8 cellular contexts compared by ENCODE assay signal in the genomic region with DNA sequence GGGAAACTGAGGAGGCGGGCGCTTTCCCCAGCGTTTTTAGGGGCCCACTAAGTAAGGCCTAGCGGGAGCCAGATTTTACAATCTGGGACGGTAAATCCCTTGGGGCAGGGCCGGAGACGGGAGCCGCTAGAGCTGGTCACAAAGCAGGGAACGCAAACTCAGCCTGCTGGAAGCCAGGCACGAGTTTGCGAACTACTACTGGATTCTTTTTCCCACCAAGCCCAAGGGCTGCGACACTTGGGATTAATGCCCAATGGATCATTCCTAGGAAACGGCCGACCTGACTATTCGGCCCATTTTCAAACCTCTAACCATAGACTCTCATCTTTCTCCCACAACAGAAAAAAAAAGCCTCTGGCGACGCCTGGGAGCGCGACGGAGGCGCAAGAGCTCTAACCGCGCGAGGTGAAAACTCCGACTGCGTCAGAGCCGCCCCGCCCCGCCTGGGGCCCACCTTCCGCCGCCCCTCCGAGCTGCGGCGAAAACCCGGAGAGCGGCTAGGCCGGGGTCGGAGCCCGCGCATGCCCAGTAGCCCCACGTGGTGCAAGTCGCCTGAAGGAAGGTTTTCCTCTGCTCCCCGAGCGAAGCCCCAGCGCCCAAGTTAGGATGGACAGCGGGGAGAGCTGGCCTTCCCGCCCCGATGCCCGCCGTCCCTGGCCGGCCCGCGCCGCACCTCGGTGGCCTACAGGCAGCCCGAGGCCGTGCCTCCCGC.
DNase-seq lines count a peak whose midpoint lies in the region; FAIRE-seq and TF ChIP-seq lines count a peak whose summit lies in the region.

No MANE protein-coding gene starts in this region.

- DNase-seq in EL (peak; percentile 95), H54 (ENCODE audit: insufficient read length, low spot score) (peak; percentile 73), LNCaP clone FGC (ENCODE audit: low read depth) (peak; percentile 81), SHP77 treated with DMSO at 0.1 percent for 48 hours (lab: John Stamatoyannopoulos, UW) (peak; percentile 36), activated gamma-delta T cell treated with Interleukin-2 at 50 U/mL for 16 hours (peak; percentile 97), foreskin fibroblast (peak; percentile 95 to 99)

- H3K9me3 ChIP-seq in neuron (ENCODE audit: low read length) (no peaks in the 10 kb centered on the region), stomach smooth muscle (ENCODE audit: control insufficient read depth in 2 of 2, low read length in 2 of 2) (no peaks in the 10 kb centered on the region)

- H3K4me3 ChIP-seq in LNCaP clone FGC (ENCODE audit: low read depth, low read length) (peak overlapping the region; percentile 89), foreskin fibroblast (ENCODE audit: low read depth in 1 of 2, low read length in 2 of 2) (peak overlapping the region; percentile 83 to 93), neuron (ENCODE audit: low read length) (peak overlapping the region; percentile 77), stomach smooth muscle (ENCODE audit: low read length in 2 of 2) (peak overlapping the region; percentile 95 to 97)

- FAIRE-seq in H54 (lab: Jason Lieb, UNC) = no peak

- no peaks in the 10 kb centered on the region for H3K36me3 ChIP-seq in neuron (ENCODE audit: insufficient read depth, low read length)
- peaks cover 0 to 3% of the 10 kb centered on the region in 2 donors for H3K36me3 ChIP-seq in stomach smooth muscle (ENCODE audit: control insufficient read depth in 2 of 2, insufficient read depth in 2 of 2, low read length in 2 of 2)

- H3K9ac ChIP-seq in stomach smooth muscle (ENCODE audit: low read length in 2 of 2) = peak overlapping the region; percentile 100

- H3K27me3 ChIP-seq in neuron (ENCODE audit: insufficient read depth, low read length) (no peaks in the 10 kb centered on the region), stomach smooth muscle (ENCODE audit: control insufficient read depth in 1 of 2, insufficient read depth in 2 of 2, low read length in 2 of 2) (no peaks in the 10 kb centered on the region)

- H2AFZ ChIP-seq in neuron (ENCODE audit: low read depth, low read length) = peak overlapping the region; percentile 95

- H3K27ac ChIP-seq in stomach smooth muscle (ENCODE audit: low read length) = peak overlapping the region; percentile 100

- peaks cover 14% of the 10 kb centered on the region for H3K4me1 ChIP-seq in neuron (ENCODE audit: insufficient read depth, low read length)
- H3K4me1 ChIP-seq in stomach smooth muscle (ENCODE audit: control insufficient read depth, insufficient read depth, low read length) = peaks cover 36% of the 10 kb centered on the region

- no peak for TF ChIP-seq CTCF in LNCaP clone FGC (IDR thresholded peaks at IDR 0.05; ENCODE audit: control insufficient read depth, extremely low read depth, insufficient read depth)
- TF ChIP-seq CTCF in foreskin fibroblast (IDR thresholded peaks at IDR 0.05; ENCODE audit: low read depth, low read length) = no peak

- TF ChIP-seq POLR2A in H54 (IDR thresholded peaks at IDR 0.05; ENCODE audit: low read depth, low read length) = no peak

Comparison
In these comparisons a context has a peak if more than half of its experiments do, and no peak if none do; other contexts are left out.
1. Peak in every context shown above with its lines: DNase-seq, H3K4me3 ChIP-seq and H3K27ac ChIP-seq.
2. DNase-seq: peak in every context shown above with its lines; median percentile 97 in activated gamma-delta T cell treated with Interleukin-2 at 50 U/mL for 16 hours; 97 in foreskin fibroblast; 95 in EL; 81 in LNCaP clone FGC; 73 in H54; 36 in SHP77 treated with DMSO at 0.1 percent for 48 hours.